ENCODE assay signal across 26 cellular contexts in genomic region chr2:174266288-174266687, GRCh38.
"Had no signal": no experiment of that assay in that cellular context is flagged by ENCODE, and none has a peak within 500 bp of the region (broad histone marks: within the 10 kb centered on the region; RNA-seq: fewer than 3 reads in every experiment).

No MANE protein-coding gene starts in this region.

- H3K36me3 Mint-ChIP-seq: mesothelial cell of epicardium; naive B cell; natural killer cell treated with Interleukin-12 subunit alpha and Interleukin-12 subunit beta and Interleukin-15 and Interleukin-18, amount 100 ng/mL, for 72 hours; stimulated activated memory B cell treated with anti-CD40 and anti-IgM and Interleukin-4, amounts not matched to agents 10 μg/mL and 1 μg/mL and 100 μg/mL, for 72 hours; type B pancreatic cell had no signal

- H2AFZ ChIP-seq: hepatocyte had no signal

- H3K4me3 Mint-ChIP-seq: mesothelial cell of epicardium; naive B cell; natural killer cell treated with Interleukin-12 subunit alpha and Interleukin-12 subunit beta and Interleukin-15 and Interleukin-18, amount 100 ng/mL, for 72 hours; stimulated activated memory B cell treated with anti-CD40 and anti-IgM and Interleukin-4, amounts not matched to agents 10 μg/mL and 1 μg/mL and 100 μg/mL, for 72 hours; stimulated activated naive CD8-positive, alpha-beta T cell treated with anti-CD3 and anti-CD28 coated beads, Interleukin-15, amount 100 ng/mL, for 72 hours; type B pancreatic cell had no signal

- H3K4me2 ChIP-seq: hepatocyte, smooth muscle cell had no signal

- ATAC-seq: heart right ventricle; left colon; left lung; lower lobe of right lung; natural killer cell treated with Interleukin-12 subunit alpha and Interleukin-12 subunit beta and Interleukin-15 and Interleukin-18, amount 100 ng/mL, for 72 hours; right lobe of liver; stimulated activated memory B cell treated with anti-CD40 and anti-IgM and Interleukin-4, amounts not matched to agents 10 μg/mL and 1 μg/mL and 100 μg/mL, for 72 hours; stimulated activated naive CD8-positive, alpha-beta T cell treated with anti-CD3 and anti-CD28 coated beads, Interleukin-15, amount 100 ng/mL, for 72 hours had no signal

- H3K27ac Mint-ChIP-seq: mesothelial cell of epicardium; natural killer cell treated with Interleukin-12 subunit alpha and Interleukin-12 subunit beta and Interleukin-15 and Interleukin-18, amount 100 ng/mL, for 72 hours; progenitor cell of endocrine pancreas; stimulated activated memory B cell treated with anti-CD40 and anti-IgM and Interleukin-4, amounts not matched to agents 10 μg/mL and 1 μg/mL and 100 μg/mL, for 72 hours; stimulated activated naive CD8-positive, alpha-beta T cell treated with anti-CD3 and anti-CD28 coated beads, Interleukin-15, amount 100 ng/mL, for 72 hours; type B pancreatic cell had no signal

- H3K4me1 Mint-ChIP-seq: naive B cell; stimulated activated memory B cell treated with anti-CD40 and anti-IgM and Interleukin-4, amounts not matched to agents 10 μg/mL and 1 μg/mL and 100 μg/mL, for 72 hours; stimulated activated naive CD8-positive, alpha-beta T cell treated with anti-CD3 and anti-CD28 coated beads, Interleukin-15, amount 100 ng/mL, for 72 hours had no signal

- H3K36me3 ChIP-seq: heart right ventricle, left lung, lower lobe of right lung, ovary, right atrium auricular region, right lobe of liver, tibial nerve, uterus had no signal

- DNase-seq: heart right ventricle; kidney; left colon; left lung; lower lobe of right lung; mesendoderm; naive B cell; ovary; right lobe of liver; stimulated activated CD4-positive, alpha-beta T cell treated with anti-CD3 and anti-CD28 coated beads, Interleukin-1b, Interleukin-23, amount 100 ng/mL, for 48 hours; stimulated activated CD4-positive, alpha-beta T cell treated with anti-CD3 and anti-CD28 coated beads, Interleukin-2, amount 100 ng/mL, for 48 hours; stimulated activated CD4-positive, alpha-beta T cell treated with anti-CD3 and anti-CD28 coated beads, Interleukin-4, amount 100 ng/mL, for 4 hours; stimulated activated CD8-positive, alpha-beta memory T cell treated with anti-CD3 and anti-CD28 coated beads, Interleukin-4, amount 100 ng/mL, for 48 hours; stimulated activated naive CD4-positive, alpha-beta T cell treated with Interleukin-2 at 50 U/mL for 16 hours; stimulated activated naive CD8-positive, alpha-beta T cell treated with anti-CD3 and anti-CD28 coated beads, Interleukin-15, amount 100 ng/mL, for 72 hours; substantia nigra; uterus had no signal

- H3K9me3 Mint-ChIP-seq: mesothelial cell of epicardium; natural killer cell treated with Interleukin-12 subunit alpha and Interleukin-12 subunit beta and Interleukin-15 and Interleukin-18, amount 100 ng/mL, for 72 hours; stimulated activated memory B cell treated with anti-CD40 and anti-IgM and Interleukin-4, amounts not matched to agents 10 μg/mL and 1 μg/mL and 100 μg/mL, for 72 hours; stimulated activated naive CD8-positive, alpha-beta T cell treated with anti-CD3 and anti-CD28 coated beads, Interleukin-15, amount 100 ng/mL, for 72 hours; type B pancreatic cell had no signal

- H3K27me3 ChIP-seq: hepatocyte, ovary, right atrium auricular region, right lobe of liver, tibial nerve, uterus had no signal

- H3K27ac ChIP-seq: heart right ventricle, hepatocyte, left lung, lower lobe of right lung, ovary, right atrium auricular region, right lobe of liver, tibial nerve, uterus had no signal

- H3K9me3 ChIP-seq: heart right ventricle, left lung, lower lobe of right lung, ovary, right atrium auricular region, right lobe of liver, tibial nerve, uterus had no signal

- H3K79me2 ChIP-seq: hepatocyte had no signal

- H3K4me1 ChIP-seq: heart right ventricle, left lung, lower lobe of right lung, right atrium auricular region, right lobe of liver, tibial nerve, uterus had no signal

- H3K4me3 ChIP-seq: heart right ventricle, hepatocyte, left lung, lower lobe of right lung, ovary, right atrium auricular region, right lobe of liver, smooth muscle cell, tibial nerve, uterus had no signal
